Comparison of ENCODE assay signal across 9 cellular contexts in the genomic region with DNA sequence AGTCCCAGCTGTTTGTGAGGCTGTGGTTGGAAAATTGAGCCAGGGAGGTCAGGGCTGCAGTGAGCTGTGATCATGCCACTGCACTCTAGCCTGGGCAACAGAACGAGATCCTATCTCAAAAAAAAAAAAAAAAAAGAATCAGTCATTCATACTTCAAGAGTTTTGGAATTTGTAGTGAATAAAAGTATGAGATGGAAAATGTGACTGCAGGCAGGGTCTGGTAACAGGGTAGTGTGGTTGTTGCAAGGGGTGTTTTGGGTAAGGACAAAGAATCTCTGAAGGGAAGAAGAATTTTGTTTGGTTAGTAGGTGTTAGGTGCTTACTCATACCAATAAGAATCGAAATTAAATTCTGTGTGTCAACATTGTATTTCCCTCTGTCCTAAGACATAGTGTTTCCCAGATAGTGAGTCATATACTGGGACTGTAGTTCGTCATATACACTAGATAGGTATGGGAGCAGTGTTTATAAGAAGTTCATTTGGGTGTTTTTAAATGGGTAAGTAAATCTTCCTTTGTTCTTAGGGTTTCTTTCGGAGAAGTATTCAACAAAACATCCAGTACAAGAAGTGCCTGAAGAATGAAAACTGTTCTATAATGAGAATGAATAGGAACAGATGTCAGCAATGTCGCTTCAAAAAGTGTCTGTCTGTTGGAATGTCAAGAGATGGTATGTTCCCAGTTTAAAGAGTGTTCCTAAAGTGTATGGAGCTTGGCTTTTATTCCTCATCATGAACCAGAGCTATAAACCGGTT. TPM values are rescaled to one million over a fixed set of nuclear protein-coding genes. Genes with fewer than 3 reads are reported as not detected.
A peak's percentile ranks its signal among the peaks of the same experiment; 100 is the strongest.
DNase-seq lines count a peak whose midpoint lies in the region; ATAC-seq and TF ChIP-seq lines count a peak whose summit lies in the region.
"Had no signal": no experiment of that assay in that cellular context is flagged by ENCODE, and none has a peak within 500 bp of the region (broad histone marks: within the 10 kb centered on the region; RNA-seq: fewer than 3 reads in every experiment).

No MANE protein-coding gene starts in this region.

- TF ChIP-seq CTCF in right atrium auricular region (IDR thresholded peaks at IDR 0.05), result no peak
- TF ChIP-seq CTCF in upper lobe of left lung (IDR thresholded peaks at IDR 0.05), result no peak

- H3K9me3 Mint-ChIP-seq in activated T-cell treated with anti-CD3 and anti-CD28 coated beads, Interleukin-2, amount 50 U/mL, for 72 hours, result no peaks in the 10 kb centered on the region

- H3K27me3 ChIP-seq in right atrium auricular region (no peaks in the 10 kb centered on the region), upper lobe of left lung (no peaks in the 10 kb centered on the region)
- H3K27me3 ChIP-seq in effector memory CD4-positive, alpha-beta T cell (replicated peaks; ENCODE audit: control insufficient read depth, insufficient read depth, low read length, poor library complexity, severe bottlenecking), result no peaks in the 10 kb centered on the region
- H3K27me3 ChIP-seq: SJCRH30 had no signal

- TF ChIP-seq EP300 in upper lobe of left lung (IDR thresholded peaks at IDR 0.05), result peak in 1 of 4 donors; percentile 16

- ATAC-seq in Right ventricle myocardium superior (ENCODE audit: poor library complexity), result peak; percentile 40
- ATAC-seq in activated T-cell treated with anti-CD3 and anti-CD28 coated beads, Interleukin-2, amount 50 U/mL, for 72 hours (replicated peaks in 1 of 2), result peak; percentile 89 to 90
- peak; percentile 38 to 43 for ATAC-seq in upper lobe of left lung (ENCODE audit: low FRiP score in 2 of 2)

- H3K36me3 ChIP-seq in right atrium auricular region, result peaks cover 34% of the 10 kb centered on the region
- peaks cover 0 to 50% (median 9%) of the 10 kb centered on the region in 4 donors for H3K36me3 ChIP-seq in upper lobe of left lung
- peaks cover 53% of the 10 kb centered on the region for H3K36me3 ChIP-seq in effector memory CD4-positive, alpha-beta T cell (ENCODE audit: control insufficient read depth, insufficient read depth, low read length)

- WGBS in upper lobe of left lung, 2 donors, result 70 to 72% methylated on average over 6 of the region's 6 CpGs

- peak overlapping the region in 1 of 2 donors; percentile 0 for H3K4me3 Mint-ChIP-seq in activated T-cell treated with anti-CD3 and anti-CD28 coated beads, Interleukin-2, amount 50 U/mL, for 72 hours

- H3K4me1 ChIP-seq in right atrium auricular region, result peaks cover 0 to 17% of the 10 kb centered on the region in 2 donors
- peaks cover 0 to 23% (median 7%) of the 10 kb centered on the region in 4 donors for H3K4me1 ChIP-seq in upper lobe of left lung
- no peaks in the 10 kb centered on the region for H3K4me1 ChIP-seq in effector memory CD4-positive, alpha-beta T cell (ENCODE audit: control insufficient read depth, insufficient read depth, low read length, poor library complexity, severe bottlenecking)

- peak overlapping the region; percentile 58 for H3K27ac Mint-ChIP-seq in activated T-cell treated with anti-CD3 and anti-CD28 coated beads, Interleukin-2, amount 50 U/mL, for 72 hours

- H3K27ac ChIP-seq in right atrium auricular region, result peak overlapping the region in 1 of 2 donors; percentile 20
- peak overlapping the region in 3 of 4 donors; percentile 2 to 61 (median 39) for H3K27ac ChIP-seq in upper lobe of left lung
- no peak overlapping the region for H3K27ac ChIP-seq in effector memory CD4-positive, alpha-beta T cell (ENCODE audit: insufficient read depth, low read length, poor library complexity, severe bottlenecking)
- H3K27ac ChIP-seq: SJCRH30 had no signal

- no peaks in the 10 kb centered on the region for H3K9me3 ChIP-seq in right atrium auricular region
- H3K9me3 ChIP-seq in upper lobe of left lung, result no peaks in the 10 kb centered on the region
- no peaks in the 10 kb centered on the region for H3K9me3 ChIP-seq in effector memory CD4-positive, alpha-beta T cell (ENCODE audit: control insufficient read depth, low read length)
- H3K9me3 ChIP-seq: SJCRH30 had no signal

- H3K4me1 Mint-ChIP-seq in activated T-cell treated with anti-CD3 and anti-CD28 coated beads, Interleukin-2, amount 50 U/mL, for 72 hours (ENCODE audit: low read depth), result peaks cover 33% of the 10 kb centered on the region

- DNase-seq in Right ventricle myocardium superior, result no peak
- no peak for DNase-seq in right atrium auricular region (ENCODE audit: low spot score)
- peak in 1 of 2 donors; percentile 8 for DNase-seq in activated T-cell treated with anti-CD3 and anti-CD28 coated beads, Interleukin-2, amount 50 U/mL, for 72 hours
- DNase-seq in glomerular visceral epithelial cell (ENCODE audit: extremely low spot score), result peak; percentile 57
- DNase-seq in upper lobe of left lung, result no peak
- no peak for DNase-seq in effector memory CD4-positive, alpha-beta T cell
- DNase-seq in globus pallidus (ENCODE audit: low spot score), result no peak
- DNase-seq in pons (ENCODE audit: low spot score), result no peak

- H3K36me3 Mint-ChIP-seq in activated T-cell treated with anti-CD3 and anti-CD28 coated beads, Interleukin-2, amount 50 U/mL, for 72 hours (ENCODE audit: insufficient read depth in 2 of 2), result peaks cover 0 to 3% of the 10 kb centered on the region in 2 donors

- no peaks in the 10 kb centered on the region for H3K27me3 Mint-ChIP-seq in activated T-cell treated with anti-CD3 and anti-CD28 coated beads, Interleukin-2, amount 50 U/mL, for 72 hours (ENCODE audit: low read depth)

- no peak overlapping the region for H3K4me3 ChIP-seq in right atrium auricular region
- H3K4me3 ChIP-seq in upper lobe of left lung, result no peak overlapping the region
- H3K4me3 ChIP-seq in effector memory CD4-positive, alpha-beta T cell (ENCODE audit: insufficient read depth, low read depth, low read length, poor library complexity, severe bottlenecking), result no peak overlapping the region
- H3K4me3 ChIP-seq: SJCRH30 had no signal

- TF ChIP-seq POLR2A in upper lobe of left lung (IDR thresholded peaks at IDR 0.05), result no peak

- intact Hi-C loops in Right ventricle myocardium superior (cut with DNase I), result no loop called here

RNA-seq across cellular contexts. Expression of a gene that starts 14.2 kb away (rescaled TPM):
- total RNA-seq in Right ventricle myocardium superior (47.1 TPM), right atrium auricular region (10 to 100 TPM; 15.8 to 27.7 TPM), upper lobe of left lung (10 to 100 TPM; 19.6 to 52.4 (median 38.9) TPM)
- 1 to 10 TPM; 5.6 to 8.7 TPM for total RNA-seq in activated T-cell treated with anti-CD3 and anti-CD28 coated beads, Interleukin-2, amount 50 U/mL, for 72 hours

RNA-seq across cellular contexts. Expression of a gene that starts 42.4 kb away (rescaled TPM):
- total RNA-seq in Right ventricle myocardium superior, result 878 TPM
- total RNA-seq in right atrium auricular region, result 1,000 to 10,000 TPM in 1 of 2 donors, 100 to 1,000 TPM in 1; 608 to 1,311 TPM
- 1,000 to 10,000 TPM; 2,452 to 2,630 TPM for total RNA-seq in activated T-cell treated with anti-CD3 and anti-CD28 coated beads, Interleukin-2, amount 50 U/mL, for 72 hours
- total RNA-seq in upper lobe of left lung, result 1,000 to 10,000 TPM in 4 of 6 donors, 100 to 1,000 TPM in 2; 326 to 1,968 (median 1,284) TPM

RNA-seq across cellular contexts. Expression of a gene that starts 42.5 kb away (rescaled TPM):
- 21.2 TPM for total RNA-seq in Right ventricle myocardium superior
- 10 to 100 TPM; 18.4 to 19.8 TPM for total RNA-seq in right atrium auricular region
- total RNA-seq in activated T-cell treated with anti-CD3 and anti-CD28 coated beads, Interleukin-2, amount 50 U/mL, for 72 hours, result 1 to 10 TPM; 2.5 to 3.6 TPM
- 10 to 100 TPM in 3 of 6 donors, 1 to 10 TPM in 3; 3.1 to 18.0 (median 9.1) TPM for total RNA-seq in upper lobe of left lung
